In genomic region chr2:181832015-181832414, GRCh38 we compare ENCODE assay signal across 31 cellular contexts.
"Had no signal": no experiment of that assay in that cellular context is flagged by ENCODE, and none has a peak within 500 bp of the region (broad histone marks: within the 10 kb centered on the region; RNA-seq: fewer than 3 reads in every experiment).

No MANE protein-coding gene starts in this region.

- H3K9me3 Mint-ChIP-seq: activated B cell treated with CpG ODN at 0.5 μM for 24 hours; activated CD4-positive, alpha-beta memory T cell treated with anti-CD3 and anti-CD28 coated beads, Interleukin-2, amount 10 ng/mL, durations not matched to agents 7 days and 5 days; activated CD4-positive, alpha-beta T cell treated with anti-CD3 and anti-CD28 coated beads, Interleukin-2, amount 10 ng/mL, durations not matched to agents 24 days and 14 days; activated naive CD4-positive, alpha-beta T cell treated with anti-CD3 and anti-CD28 coated beads, Interleukin-2, amount 10 ng/mL, durations not matched to agents 7 days and 5 days; activated naive CD4-positive, alpha-beta T cell treated with anti-CD3 and anti-CD28 coated beads, Interleukin-2, amount 50 U/mL, for 24 hours; activated naive CD8-positive, alpha-beta T cell treated with anti-CD3 and anti-CD28 coated beads, Interleukin-2, amount 10 ng/mL, durations not matched to agents 7 days and 5 days; activated naive CD8-positive, alpha-beta T cell treated with anti-CD3 and anti-CD28 coated beads, Interleukin-2, amount 50 U/mL, for 24 hours; activated T-cell treated with anti-CD3 and anti-CD28 coated beads, Interleukin-2, amount 50 U/mL, for 24 hours; activated T-helper 2 cell treated with anti-CD3 and anti-CD28 coated beads, Interferon-gamma antibody, Interleukin-2, Interleukin-4, amounts not matched to agents 10 μg/mL and 5 μg/mL and 100 μg/mL, durations not matched to agents 14 hours and 24 hours and 36 hours; brain; T-cell had no signal

- H3K4me1 Mint-ChIP-seq: activated B cell treated with CpG ODN at 0.5 μM for 24 hours; activated CD4-positive, alpha-beta memory T cell treated with anti-CD3 and anti-CD28 coated beads, Interleukin-2, amount 10 ng/mL, durations not matched to agents 7 days and 5 days; activated CD4-positive, alpha-beta T cell treated with anti-CD3 and anti-CD28 coated beads, Interleukin-2, amount 10 ng/mL, durations not matched to agents 24 days and 14 days; activated CD8-positive, alpha-beta memory T cell treated with anti-CD3 and anti-CD28 coated beads, Interleukin-2, amount 10 ng/mL, durations not matched to agents 7 days and 5 days; activated naive CD4-positive, alpha-beta T cell treated with anti-CD3 and anti-CD28 coated beads, Interleukin-2, amount 10 ng/mL, durations not matched to agents 7 days and 5 days; activated naive CD4-positive, alpha-beta T cell treated with anti-CD3 and anti-CD28 coated beads, Interleukin-2, amount 50 U/mL, for 24 hours; activated naive CD8-positive, alpha-beta T cell treated with anti-CD3 and anti-CD28 coated beads, Interleukin-2, amount 10 ng/mL, durations not matched to agents 7 days and 5 days; activated naive CD8-positive, alpha-beta T cell treated with anti-CD3 and anti-CD28 coated beads, Interleukin-2, amount 50 U/mL, for 24 hours; brain; T-cell; T-helper 17 cell had no signal

- H3K27ac Mint-ChIP-seq: activated B cell treated with CpG ODN at 0.5 μM for 24 hours; activated CD4-positive, alpha-beta memory T cell treated with anti-CD3 and anti-CD28 coated beads, Interleukin-2, amount 10 ng/mL, durations not matched to agents 7 days and 5 days; activated CD4-positive, alpha-beta T cell treated with anti-CD3 and anti-CD28 coated beads, Interleukin-2, amount 10 ng/mL, durations not matched to agents 24 days and 14 days; activated CD8-positive, alpha-beta memory T cell treated with anti-CD3 and anti-CD28 coated beads, Interleukin-2, amount 10 ng/mL, durations not matched to agents 7 days and 5 days; activated CD8-positive, alpha-beta T cell treated with anti-CD3 and anti-CD28 coated beads, Interleukin-2, amount 10 ng/mL, durations not matched to agents 7 days and 5 days; activated naive CD4-positive, alpha-beta T cell treated with anti-CD3 and anti-CD28 coated beads, Interleukin-2, amount 10 ng/mL, durations not matched to agents 7 days and 5 days; activated naive CD4-positive, alpha-beta T cell treated with anti-CD3 and anti-CD28 coated beads, Interleukin-2, amount 50 U/mL, for 24 hours; activated naive CD8-positive, alpha-beta T cell; activated naive CD8-positive, alpha-beta T cell treated with anti-CD3 and anti-CD28 coated beads, Interleukin-2, amount 10 ng/mL, durations not matched to agents 7 days and 5 days; activated naive CD8-positive, alpha-beta T cell treated with anti-CD3 and anti-CD28 coated beads, Interleukin-2, amount 50 U/mL, for 24 hours; activated T-cell treated with anti-CD3 and anti-CD28 coated beads, Interleukin-2, amount 50 U/mL, for 24 hours; activated T-helper 2 cell treated with anti-CD3 and anti-CD28 coated beads, Interferon-gamma antibody, Interleukin-2, Interleukin-4, amounts not matched to agents 10 μg/mL and 5 μg/mL and 100 μg/mL, durations not matched to agents 14 hours and 24 hours and 36 hours; brain; T-cell; T-helper 17 cell had no signal

- H3K9me3 ChIP-seq: ascending aorta had no signal

- H3K27ac ChIP-seq: ascending aorta, VCaP had no signal

- DNase-seq: activated B cell treated with CpG ODN at 0.5 μM for 24 hours; activated CD4-positive, alpha-beta memory T cell treated with anti-CD3 and anti-CD28 coated beads, Interleukin-2, amount 10 ng/mL, durations not matched to agents 7 days and 5 days; activated CD4-positive, alpha-beta T cell treated with anti-CD3 and anti-CD28 coated beads for 4 hours; activated CD4-positive, alpha-beta T cell treated with anti-CD3 and anti-CD28 coated beads, Interleukin-2, amount 10 ng/mL, durations not matched to agents 24 days and 14 days; activated CD4-positive, alpha-beta T cell treated with anti-CD3 and anti-CD28 coated beads, Interleukin-2, amount 50 U/mL, for 48 hours; activated CD4-positive, CD25-positive, alpha-beta regulatory T cell treated with anti-CD3 and anti-CD28 coated beads, Interleukin-2, amount 50 U/mL, for 72 hours; activated CD8-positive, alpha-beta memory T cell treated with anti-CD3 and anti-CD28 coated beads for 24 hours; activated CD8-positive, alpha-beta memory T cell treated with anti-CD3 and anti-CD28 coated beads, Interleukin-2, amount 10 ng/mL, durations not matched to agents 7 days and 5 days; activated CD8-positive, alpha-beta memory T cell treated with anti-CD3 and anti-CD28 coated beads, Interleukin-2, amount 50 U/mL, for 48 hours; activated CD8-positive, alpha-beta T cell treated with anti-CD3 and anti-CD28 coated beads, Interleukin-2, amount 10 ng/mL, durations not matched to agents 7 days and 5 days; activated effector memory CD4-positive, alpha-beta T cell treated with Interleukin-2 at 50 U/mL for 16 hours; activated gamma-delta T cell; activated naive CD4-positive, alpha-beta T cell treated with anti-CD3 and anti-CD28 coated beads, Interleukin-2, amount 10 ng/mL, durations not matched to agents 7 days and 5 days; activated naive CD4-positive, alpha-beta T cell treated with Interleukin-2 at 50 U/mL for 16 hours; activated naive CD8-positive, alpha-beta T cell treated with anti-CD3 and anti-CD28 coated beads, Interleukin-2, amount 10 ng/mL, durations not matched to agents 7 days and 5 days; activated naive CD8-positive, alpha-beta T cell treated with anti-CD3 and anti-CD28 coated beads, Interleukin-2, amount 50 U/mL, for 24 hours; activated T-cell treated with anti-CD3 and anti-CD28 coated beads, Interleukin-2, amount 50 U/mL, for 24 hours; activated T-cell treated with anti-CD3 and anti-CD28 coated beads, Interleukin-2, amount 50 U/mL, for 48 hours; amygdala; anterior cingulate cortex; central memory CD4-positive, alpha-beta T cell; T-cell; T-helper 17 cell; T1000 had no signal

- H3K36me3 Mint-ChIP-seq: activated CD8-positive, alpha-beta memory T cell treated with anti-CD3 and anti-CD28 coated beads, Interleukin-2, amount 10 ng/mL, durations not matched to agents 7 days and 5 days; activated naive CD4-positive, alpha-beta T cell treated with anti-CD3 and anti-CD28 coated beads, Interleukin-2, amount 10 ng/mL, durations not matched to agents 7 days and 5 days; activated naive CD4-positive, alpha-beta T cell treated with anti-CD3 and anti-CD28 coated beads, Interleukin-2, amount 50 U/mL, for 24 hours; activated naive CD8-positive, alpha-beta T cell; activated naive CD8-positive, alpha-beta T cell treated with anti-CD3 and anti-CD28 coated beads, Interleukin-2, amount 10 ng/mL, durations not matched to agents 7 days and 5 days; brain; T-cell had no signal

- FAIRE-seq: TTC549 had no signal

- H3K4me1 ChIP-seq: ascending aorta had no signal

- H3K4me3 ChIP-seq: ascending aorta had no signal

- ATAC-seq: activated CD8-positive, alpha-beta memory T cell treated with anti-CD3 and anti-CD28 coated beads, Interleukin-2, amount 10 ng/mL, durations not matched to agents 7 days and 5 days; activated CD8-positive, alpha-beta T cell treated with anti-CD3 and anti-CD28 coated beads, Interleukin-2, amount 10 ng/mL, durations not matched to agents 7 days and 5 days; activated naive CD8-positive, alpha-beta T cell treated with anti-CD3 and anti-CD28 coated beads, Interleukin-2, amount 50 U/mL, for 24 hours; T-cell; T-helper 17 cell had no signal

- H3K36me3 ChIP-seq: ascending aorta had no signal

- H3K27me3 ChIP-seq: ascending aorta had no signal

- H3K4me3 Mint-ChIP-seq: activated B cell treated with CpG ODN at 0.5 μM for 24 hours; activated CD4-positive, alpha-beta memory T cell treated with anti-CD3 and anti-CD28 coated beads, Interleukin-2, amount 10 ng/mL, durations not matched to agents 7 days and 5 days; activated CD4-positive, alpha-beta T cell treated with anti-CD3 and anti-CD28 coated beads, Interleukin-2, amount 10 ng/mL, durations not matched to agents 24 days and 14 days; activated CD8-positive, alpha-beta memory T cell treated with anti-CD3 and anti-CD28 coated beads, Interleukin-2, amount 10 ng/mL, durations not matched to agents 7 days and 5 days; activated CD8-positive, alpha-beta T cell treated with anti-CD3 and anti-CD28 coated beads, Interleukin-2, amount 10 ng/mL, durations not matched to agents 7 days and 5 days; activated naive CD4-positive, alpha-beta T cell treated with anti-CD3 and anti-CD28 coated beads, Interleukin-2, amount 10 ng/mL, durations not matched to agents 7 days and 5 days; activated naive CD4-positive, alpha-beta T cell treated with anti-CD3 and anti-CD28 coated beads, Interleukin-2, amount 50 U/mL, for 24 hours; activated naive CD8-positive, alpha-beta T cell; activated naive CD8-positive, alpha-beta T cell treated with anti-CD3 and anti-CD28 coated beads, Interleukin-2, amount 10 ng/mL, durations not matched to agents 7 days and 5 days; activated naive CD8-positive, alpha-beta T cell treated with anti-CD3 and anti-CD28 coated beads, Interleukin-2, amount 50 U/mL, for 24 hours; activated T-cell treated with anti-CD3 and anti-CD28 coated beads, Interleukin-2, amount 50 U/mL, for 24 hours; brain; T-cell; T-helper 17 cell had no signal
